1 cellular context compared by ENCODE assay signal in genomic region chr5:139293504-139294371, GRCh38.
TF ChIP-seq lines count a peak whose summit lies in the region.

TSS of gene MATR3 (plus strand) at chr5:139293740. CDS start at chr5:139307416, 13,676 bp downstream.

TF ChIP-seq in GM23338, 12 proteins besides CTCF, POLR2A, EP300 and RAD21:
- TF ChIP-seq ZNF462 (CRISPR knock-in tag; IDR thresholded peaks at IDR 0.05) (no peak), CREB1 (CRISPR knock-in tag; IDR thresholded peaks at IDR 0.05; ENCODE audit: low read depth) (peak; percentile 74), ETS1 (IDR thresholded peaks at IDR 0.05) (no peak; the same call in 1 of the 2 replicates), POLR2AphosphoS5 (IDR thresholded peaks at IDR 0.05; ENCODE audit: low read depth) (peak; percentile 92)
